Comparison of ENCODE assay signal across 8 cellular contexts in the genomic region with DNA sequence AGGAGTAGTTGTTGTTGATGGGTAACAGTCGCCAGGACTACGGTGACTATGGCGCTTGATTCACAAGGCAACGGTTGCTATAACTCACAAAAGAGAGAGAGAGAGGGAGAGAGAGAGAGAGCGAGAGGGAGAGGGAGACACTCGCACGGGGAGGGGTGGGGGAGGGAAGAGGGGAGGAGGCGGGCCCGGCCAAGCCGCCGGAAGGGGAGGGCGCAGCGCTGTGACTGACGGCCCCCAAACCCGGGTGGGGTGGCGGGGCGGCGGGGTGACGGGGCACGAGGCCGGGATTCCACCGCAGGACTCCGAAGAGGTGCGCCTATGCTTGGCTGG. TPM values are rescaled to one million over a fixed set of nuclear protein-coding genes. Genes with fewer than 3 reads are reported as not detected.
DNase-seq lines count a peak whose midpoint lies in the region; ATAC-seq and TF ChIP-seq lines count a peak whose summit lies in the region.

A gene (minus strand): TSS at position 166 of the 330 bp plus-strand sequence. CDS start 130,413 bp downstream, outside the sequence.

- no peaks in the 10 kb centered on the region for H3K27me3 ChIP-seq in KMS-11 (ENCODE audit: insufficient read depth, low read depth)
- no peaks in the 10 kb centered on the region for H3K27me3 ChIP-seq in Panc1 (ENCODE audit: control insufficient read depth, insufficient read depth, low read length)
- H3K27me3 ChIP-seq in esophagus squamous epithelium, result no peaks in the 10 kb centered on the region

- TF ChIP-seq CTCF in KMS-11 (conservative IDR thresholded peaks at IDR 0.05; ENCODE audit: low read depth, low read length) (no peak), Panc1 (IDR thresholded peaks at IDR 0.05) (no peak), esophagus squamous epithelium (IDR thresholded peaks at IDR 0.05) (no peak)

- BruUV-seq in Panc1 (replicated peaks; lab: Mats Ljungman, UMichigan), result no TSS peak

- peaks cover 7% of the 10 kb centered on the region in 2 donors for H3K36me3 Mint-ChIP-seq in activated T-cell treated with anti-CD3 and anti-CD28 coated beads, Interleukin-2, amount 50 U/mL, for 72 hours (ENCODE audit: insufficient read depth in 2 of 2)

- H3K27ac Mint-ChIP-seq in activated T-cell treated with anti-CD3 and anti-CD28 coated beads, Interleukin-2, amount 50 U/mL, for 72 hours, result peak within 1 kb of the TSS; percentile 98

- ATAC-seq in GM21825 (IDR thresholded peaks at IDR 0.05; ENCODE audit: unreplicated experiment) (peak; percentile 57), Panc1 (peak; percentile 91)
- peak; percentile 74 to 75 for ATAC-seq in activated T-cell treated with anti-CD3 and anti-CD28 coated beads, Interleukin-2, amount 50 U/mL, for 72 hours (replicated peaks in 1 of 2)

- intact Hi-C loops in Panc1 (cut with micrococcal nuclease; ENCODE audit: unreplicated experiment), result no loop called here
- intact Hi-C loops in esophagus squamous epithelium (cut with DNase I), result no loop called here

- peak within 1 kb of the TSS; percentile 69 for H2AFZ ChIP-seq in KMS-11 (ENCODE audit: low read depth)

- H3K9ac ChIP-seq in KMS-11, result peak within 1 kb of the TSS; percentile 100

- H3K79me2 ChIP-seq in KMS-11 (ENCODE audit: insufficient read depth, low read depth), result peaks cover 48% of the 10 kb centered on the region; the same call in 1 of the 2 replicates

- H3K4me1 ChIP-seq in KMS-11 (ENCODE audit: low read depth, poor library complexity, severe bottlenecking), result peaks cover 56% of the 10 kb centered on the region
- no peaks in the 10 kb centered on the region for H3K4me1 ChIP-seq in Panc1 (ENCODE audit: control insufficient read depth, insufficient read depth, low read length)
- peaks cover 9 to 45% (median 19%) of the 10 kb centered on the region in 3 donors for H3K4me1 ChIP-seq in esophagus squamous epithelium

- H3K36me3 ChIP-seq in KMS-11 (ENCODE audit: insufficient read depth) (no peaks in the 10 kb centered on the region), Panc1 (ENCODE audit: control insufficient read depth, insufficient read depth, low read length) (no peaks in the 10 kb centered on the region; the same call in 1 of the 2 replicates), esophagus squamous epithelium (peaks cover 0 to 8% (median 0%) of the 10 kb centered on the region in 3 donors)

- peak within 1 kb of the TSS; percentile 100 for H3K27ac ChIP-seq in KMS-11
- peak within 1 kb of the TSS; percentile 84 for H3K27ac ChIP-seq in Panc1 (ENCODE audit: low read length)
- peak within 1 kb of the TSS; percentile 98 to 100 (median 100) for H3K27ac ChIP-seq in esophagus squamous epithelium

- CTCF ChIA-PET in Panc1 (lab: Charles Lee), result no interaction called here

- TF ChIP-seq POLR2A in esophagus squamous epithelium (IDR thresholded peaks at IDR 0.05), result peak in 1 of 4 donors; percentile 46

- H3K9me3 Mint-ChIP-seq in activated T-cell treated with anti-CD3 and anti-CD28 coated beads, Interleukin-2, amount 50 U/mL, for 72 hours, result no peaks in the 10 kb centered on the region

- no peaks in the 10 kb centered on the region for H3K9me3 ChIP-seq in Panc1 (ENCODE audit: control insufficient read depth, insufficient read depth, low read depth, low read length)
- no peaks in the 10 kb centered on the region for H3K9me3 ChIP-seq in esophagus squamous epithelium

- H3K27me3 Mint-ChIP-seq in activated T-cell treated with anti-CD3 and anti-CD28 coated beads, Interleukin-2, amount 50 U/mL, for 72 hours (ENCODE audit: low read depth), result no peaks in the 10 kb centered on the region

- peak within 1 kb of the TSS; percentile 81 for H3K4me2 ChIP-seq in KMS-11

- peak within 1 kb of the TSS; percentile 88 to 96 for H3K4me3 Mint-ChIP-seq in activated T-cell treated with anti-CD3 and anti-CD28 coated beads, Interleukin-2, amount 50 U/mL, for 72 hours

- in situ Hi-C loops in Panc1 (cut with HindIII; ENCODE audit: low pct_unique_long_range_greater_than_20kb, low sequenced_read_pairs), result no loop called here

- DNase-seq in DMS153 (lab: John Stamatoyannopoulos, UW) (peak; percentile 93), Panc1 (ENCODE audit: low read depth, low spot score) (no peak), esophagus squamous epithelium (lab: John Stamatoyannopoulos, UW) (peak; percentile 66), myocyte (ENCODE audit: low read depth) (peak; percentile 94)
- peak; percentile 92 to 94 for DNase-seq in activated T-cell treated with anti-CD3 and anti-CD28 coated beads, Interleukin-2, amount 50 U/mL, for 72 hours
- DNase-seq in stimulated activated CD8-positive, alpha-beta memory T cell treated with anti-CD3 and anti-CD28 coated beads, Interleukin-7, amount 100 ng/mL, for 48 hours (ENCODE audit: extremely low read depth in 1 of 2, low read depth in 1 of 2), result peak; percentile 85 to 88

- POLR2A ChIA-PET in Panc1 (lab: Charles Lee), result no interaction called here

- H3K4me3 ChIP-seq in KMS-11 (IDR thresholded peaks at IDR 0.05; ENCODE audit: insufficient read depth, low read depth, low read length) (no peak within 1 kb of the TSS), Panc1 (ENCODE audit: low read depth in 2 of 2, low read length in 2 of 2) (peak within 1 kb of the TSS; percentile 67 to 73), esophagus squamous epithelium (peak within 1 kb of the TSS; percentile 59 to 88 (median 72))

- peaks cover 68% of the 10 kb centered on the region for H3K4me1 Mint-ChIP-seq in activated T-cell treated with anti-CD3 and anti-CD28 coated beads, Interleukin-2, amount 50 U/mL, for 72 hours (ENCODE audit: low read depth)

- no peaks in the 10 kb centered on the region for H4K20me1 ChIP-seq in KMS-11 (ENCODE audit: insufficient read depth)

- 0 to 2% methylated on average over 16 to 19 of the region's 24 CpGs for WGBS in esophagus squamous epithelium, 2 donors

RNA-seq across cellular contexts. Expression of the gene that starts here (rescaled TPM):
- total RNA-seq in Panc1 (2021; ENCODE audit: unreplicated experiment), result 5.7 TPM
- 2.2 TPM for polyA plus RNA-seq in Panc1 (2012; ENCODE audit: insufficient read length)
- total RNA-seq in activated T-cell treated with anti-CD3 and anti-CD28 coated beads, Interleukin-2, amount 50 U/mL, for 72 hours, result 10 to 100 TPM; 20.1 to 20.2 TPM
- 1 to 10 TPM in 3 of 4 donors, under 1 TPM in 1; 0.91 to 6.5 (median 3.3) TPM for total RNA-seq in esophagus squamous epithelium
- total RNA-seq in myocyte, result 3.0 and 4.2 TPM in 2 replicates
- polyA plus RNA-seq in myocyte (2012), result 1.6 TPM
